Comparison of ENCODE assay signal across 16 cellular contexts in the genomic region with DNA sequence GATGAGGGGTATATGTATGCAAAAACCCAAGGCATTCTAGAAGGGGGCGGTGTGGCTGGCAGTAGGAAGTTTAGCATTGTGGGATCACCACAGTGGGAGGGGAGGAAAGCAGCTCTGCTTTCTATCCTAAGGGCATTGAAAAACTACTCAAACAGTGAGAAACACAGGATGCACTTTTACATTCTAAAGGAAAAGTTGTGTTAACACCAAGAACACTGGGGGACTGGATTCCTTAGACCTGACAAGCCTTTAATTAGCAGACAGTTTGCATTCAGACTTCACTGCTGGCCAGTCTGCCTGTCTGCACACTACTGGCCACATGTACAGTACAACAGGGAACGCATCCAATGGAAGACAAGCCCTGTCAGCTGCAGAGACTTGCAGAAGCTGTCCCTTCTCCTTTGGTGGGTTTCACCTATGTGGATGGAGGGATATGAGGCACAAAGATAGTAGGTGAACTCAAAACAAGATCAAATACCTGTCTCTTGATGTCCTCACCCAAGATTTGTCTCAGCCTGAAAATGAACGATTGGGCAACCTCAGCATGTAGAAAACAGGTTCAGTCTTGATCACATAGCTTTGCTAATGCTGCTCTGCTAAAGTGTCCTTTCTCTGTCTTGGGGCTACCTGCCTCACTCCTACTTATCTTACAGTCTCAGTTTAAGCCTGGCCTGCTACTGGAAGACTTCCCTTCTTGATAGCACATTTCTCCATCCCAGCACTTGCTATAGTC.
DNase-seq lines count a peak whose midpoint lies in the region; ATAC-seq and TF ChIP-seq lines count a peak whose summit lies in the region.
"Had no signal": no experiment of that assay in that cellular context is flagged by ENCODE, and none has a peak within 500 bp of the region (broad histone marks: within the 10 kb centered on the region; RNA-seq: fewer than 3 reads in every experiment).

No MANE protein-coding gene starts in this region.

- no peak overlapping the region for H2AFZ ChIP-seq in GM23338
- no peak overlapping the region for H2AFZ ChIP-seq in trophoblast cell (ENCODE audit: insufficient read depth, low read length, poor library complexity)
- H2AFZ ChIP-seq: PC-9 had no signal

- no peak overlapping the region for H3K18ac ChIP-seq in trophoblast cell (ENCODE audit: low read length)

- H3K36me3 Mint-ChIP-seq in GM23338 (ENCODE audit: low read depth), result peaks cover 9% of the 10 kb centered on the region

- CTCF ChIA-PET in RWPE1 (lab: Yijun Ruan, JAX), result interaction anchor here (0.6 kb wide), 1 partner anchor 17 kb away, joined by 3 read pairs; no protein-coding TSS in a partner anchor

- no peak overlapping the region for H2BK5ac ChIP-seq in trophoblast cell (ENCODE audit: low read depth, low read length, poor library complexity)

- H3K27me3 ChIP-seq in GM23338 (ENCODE audit: insufficient read depth) (no peaks in the 10 kb centered on the region), trophoblast cell (ENCODE audit: insufficient read depth, low read length) (no peaks in the 10 kb centered on the region)

- ATAC-seq in GM23338 (peak; percentile 90), HG03196 (IDR thresholded peaks at IDR 0.05; ENCODE audit: unreplicated experiment) (no peak), GM21381 (IDR thresholded peaks at IDR 0.05; ENCODE audit: unreplicated experiment) (no peak)

- no CpG with 5 or more reads among the region's 3 CpGs for WGBS in trophoblast cell (ENCODE audit: extremely low coverage, insufficient coverage, insufficient read length)

- no peaks in the 10 kb centered on the region for H3K9me2 ChIP-seq in GM23338 (ENCODE audit: insufficient read depth)

- no peak overlapping the region for H3K14ac ChIP-seq in trophoblast cell (ENCODE audit: low read length)

- H3K9ac ChIP-seq in trophoblast cell (ENCODE audit: low read length), result no peak overlapping the region
- H3K9ac ChIP-seq: BLaER1 treated with 17β-estradiol and CSF1 and Interleukin-3, amounts not matched to agents 10 nM and 100 nM had no signal

- no peak overlapping the region for H4K12ac ChIP-seq in trophoblast cell (ENCODE audit: low read depth, low read length)

- no peak overlapping the region for H4K8ac ChIP-seq in trophoblast cell (ENCODE audit: low read depth, low read length)

- H3K4me1 ChIP-seq in GM23338 (ENCODE audit: insufficient read depth), result peaks cover 54% of the 10 kb centered on the region
- H3K4me1 ChIP-seq in trophoblast cell (ENCODE audit: control insufficient read depth in 1 of 2, insufficient read depth in 2 of 2, low read length in 2 of 2), result peaks cover 5 to 7% of the 10 kb centered on the region in 2 experiments

- peak overlapping the region; percentile 18; the same call in 2 of the 3 replicates for H3K4me3 Mint-ChIP-seq in GM23338

- no peaks in the 10 kb centered on the region for H4K20me1 ChIP-seq in GM23338 (replicated peaks; ENCODE audit: insufficient read depth)

- no peak overlapping the region for H2BK12ac ChIP-seq in trophoblast cell (ENCODE audit: low read length)

- POLR2A ChIA-PET in RWPE1 (lab: Yijun Ruan, JAX; ENCODE audit: low non-redundant PET), result no interaction called here

- DNase-seq in GM23338 (ENCODE audit: low spot score), result peak; percentile 69
- DNase-seq in RWPE1 (ENCODE audit: low spot score), result peak; percentile 68
- DNase-seq in epithelial cell of prostate (ENCODE audit: low read depth, low spot score), result peak; percentile 66
- DNase-seq in iPS-NIHi7 (ENCODE audit: extremely low spot score), result peak; percentile 63
- no peak for DNase-seq in kidney glomerular epithelial cell (lab: John Stamatoyannopoulos, UW)
- DNase-seq in trophoblast cell, result no peak
- DNase-seq: DMS 273 treated with DMSO at 0.1 percent for 48 hours, KG1, NCI-H1092 treated with DMSO at 0.1 percent for 48 hours, NCI-H187, NCI-H446, PC-9, SIG-M5 had no signal

- H3K4me2 ChIP-seq in GM23338 (peak overlapping the region; percentile 61), trophoblast cell (ENCODE audit: low read length) (no peak overlapping the region)
- H3K4me2 ChIP-seq: PC-9 had no signal

- peaks cover 4% of the 10 kb centered on the region for H3K27me3 Mint-ChIP-seq in GM23338 (ENCODE audit: insufficient read depth, low read depth, poor library complexity)

- H3K4ac ChIP-seq in trophoblast cell (ENCODE audit: low read depth, low read length), result no peak overlapping the region

- H3K9me3 Mint-ChIP-seq in GM23338, result peaks cover 9% of the 10 kb centered on the region; the same call in 2 of the 3 replicates

- H3K36me3 ChIP-seq in GM23338 (ENCODE audit: insufficient read depth) (no peaks in the 10 kb centered on the region), trophoblast cell (ENCODE audit: control insufficient read depth in 1 of 2, insufficient read depth in 2 of 2, low read length in 2 of 2) (no peaks in the 10 kb centered on the region)
- H3K36me3 ChIP-seq: BLaER1 treated with 17β-estradiol and CSF1 and Interleukin-3, amounts not matched to agents 10 nM and 100 nM had no signal

- no peak overlapping the region for H4K91ac ChIP-seq in trophoblast cell (ENCODE audit: low read depth, low read length)

- peak overlapping the region; percentile 53; the same call in 1 of the 2 replicates for H3K27ac ChIP-seq in GM23338 (ENCODE audit: low read depth)
- H3K27ac ChIP-seq in RWPE1, result peak overlapping the region; percentile 72
- H3K27ac ChIP-seq in epithelial cell of prostate, result peak overlapping the region; percentile 62
- no peak overlapping the region for H3K27ac ChIP-seq in trophoblast cell (ENCODE audit: low read depth, low read length)
- H3K27ac ChIP-seq: BLaER1 treated with 17β-estradiol and CSF1 and Interleukin-3, amounts not matched to agents 10 nM and 100 nM; PC-9 had no signal

- H3K79me2 ChIP-seq in GM23338 (replicated peaks; ENCODE audit: insufficient read depth) (no peaks in the 10 kb centered on the region), trophoblast cell (ENCODE audit: control insufficient read depth, insufficient read depth, low read length, poor library complexity) (no peaks in the 10 kb centered on the region)

- peak overlapping the region; percentile 32 for H3K27ac Mint-ChIP-seq in GM23338

- H3K4me3 ChIP-seq in GM23338 (peak overlapping the region; percentile 17; the same call in 1 of the 2 replicates), trophoblast cell (ENCODE audit: low read depth, low read length) (no peak overlapping the region)
- H3K4me3 ChIP-seq: BLaER1 treated with 17β-estradiol and CSF1 and Interleukin-3, amounts not matched to agents 10 nM and 100 nM; PC-9 had no signal

- no peaks in the 10 kb centered on the region for H3K9me3 ChIP-seq in trophoblast cell (ENCODE audit: insufficient read depth, low read depth, low read length)

- peaks cover 54% of the 10 kb centered on the region for H3K4me1 Mint-ChIP-seq in GM23338

- H3K79me1 ChIP-seq in trophoblast cell (ENCODE audit: low read length), result no peaks in the 10 kb centered on the region

- no peak overlapping the region for H2BK120ac ChIP-seq in trophoblast cell (ENCODE audit: insufficient read depth, low read length, poor library complexity)

- no peak overlapping the region for H2AK5ac ChIP-seq in trophoblast cell (ENCODE audit: low read length)

- no peak for TF ChIP-seq CTCF in GM23338 (conservative IDR thresholded peaks at IDR 0.05; ENCODE audit: low read depth in 2 of 2)
- no peak for TF ChIP-seq CTCF in RWPE1 (conservative IDR thresholded peaks at IDR 0.05; ENCODE audit: low read depth)

- H3K23ac ChIP-seq in trophoblast cell (ENCODE audit: low read length), result no peak overlapping the region

- 0 out of 2 replicates have a peak, but pooled peaks cover 3% of the 10 kb centered on the region for H3F3A ChIP-seq in GM23338 (replicated peaks; ENCODE audit: low read depth)

TF ChIP-seq in GM23338, 12 proteins besides CTCF, POLR2A, EP300 and RAD21:
- TF ChIP-seq POLR2AphosphoS5 (IDR thresholded peaks at IDR 0.05; ENCODE audit: low read depth) (no peak), ZNF331 (CRISPR knock-in tag; IDR thresholded peaks at IDR 0.05; ENCODE audit: low read depth) (no peak), NANOG (IDR thresholded peaks at IDR 0.05; ENCODE audit: borderline replicate concordance) (no peak), EZH2 (IDR thresholded peaks at IDR 0.05; ENCODE audit: low read depth, unreplicated experiment) (no peak)
- TF ChIP-seq, protein P1, sequence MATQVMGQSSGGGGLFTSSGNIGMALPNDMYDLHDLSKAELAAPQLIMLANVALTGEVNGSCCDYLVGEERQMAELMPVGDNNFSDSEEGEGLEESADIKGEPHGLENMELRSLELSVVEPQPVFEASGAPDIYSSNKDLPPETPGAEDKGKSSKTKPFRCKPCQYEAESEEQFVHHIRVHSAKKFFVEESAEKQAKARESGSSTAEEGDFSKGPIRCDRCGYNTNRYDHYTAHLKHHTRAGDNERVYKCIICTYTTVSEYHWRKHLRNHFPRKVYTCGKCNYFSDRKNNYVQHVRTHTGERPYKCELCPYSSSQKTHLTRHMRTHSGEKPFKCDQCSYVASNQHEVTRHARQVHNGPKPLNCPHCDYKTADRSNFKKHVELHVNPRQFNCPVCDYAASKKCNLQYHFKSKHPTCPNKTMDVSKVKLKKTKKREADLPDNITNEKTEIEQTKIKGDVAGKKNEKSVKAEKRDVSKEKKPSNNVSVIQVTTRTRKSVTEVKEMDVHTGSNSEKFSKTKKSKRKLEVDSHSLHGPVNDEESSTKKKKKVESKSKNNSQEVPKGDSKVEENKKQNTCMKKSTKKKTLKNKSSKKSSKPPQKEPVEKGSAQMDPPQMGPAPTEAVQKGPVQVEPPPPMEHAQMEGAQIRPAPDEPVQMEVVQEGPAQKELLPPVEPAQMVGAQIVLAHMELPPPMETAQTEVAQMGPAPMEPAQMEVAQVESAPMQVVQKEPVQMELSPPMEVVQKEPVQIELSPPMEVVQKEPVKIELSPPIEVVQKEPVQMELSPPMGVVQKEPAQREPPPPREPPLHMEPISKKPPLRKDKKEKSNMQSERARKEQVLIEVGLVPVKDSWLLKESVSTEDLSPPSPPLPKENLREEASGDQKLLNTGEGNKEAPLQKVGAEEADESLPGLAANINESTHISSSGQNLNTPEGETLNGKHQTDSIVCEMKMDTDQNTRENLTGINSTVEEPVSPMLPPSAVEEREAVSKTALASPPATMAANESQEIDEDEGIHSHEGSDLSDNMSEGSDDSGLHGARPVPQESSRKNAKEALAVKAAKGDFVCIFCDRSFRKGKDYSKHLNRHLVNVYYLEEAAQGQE (IDR thresholded peaks at IDR 0.05; ENCODE audit: unreplicated experiment), result no peak

Comparison
In these comparisons a context has a peak if more than half of its experiments do, and no peak if none do; other contexts are left out.
1. DNase-seq: peak in GM23338 (single experiment), RWPE1 (single experiment), epithelial cell of prostate (single experiment) and iPS-NIHi7 (single experiment); none in kidney glomerular epithelial cell (single experiment) and trophoblast cell (0 of 2).